18 cellular contexts compared by ENCODE assay signal in the genomic region with DNA sequence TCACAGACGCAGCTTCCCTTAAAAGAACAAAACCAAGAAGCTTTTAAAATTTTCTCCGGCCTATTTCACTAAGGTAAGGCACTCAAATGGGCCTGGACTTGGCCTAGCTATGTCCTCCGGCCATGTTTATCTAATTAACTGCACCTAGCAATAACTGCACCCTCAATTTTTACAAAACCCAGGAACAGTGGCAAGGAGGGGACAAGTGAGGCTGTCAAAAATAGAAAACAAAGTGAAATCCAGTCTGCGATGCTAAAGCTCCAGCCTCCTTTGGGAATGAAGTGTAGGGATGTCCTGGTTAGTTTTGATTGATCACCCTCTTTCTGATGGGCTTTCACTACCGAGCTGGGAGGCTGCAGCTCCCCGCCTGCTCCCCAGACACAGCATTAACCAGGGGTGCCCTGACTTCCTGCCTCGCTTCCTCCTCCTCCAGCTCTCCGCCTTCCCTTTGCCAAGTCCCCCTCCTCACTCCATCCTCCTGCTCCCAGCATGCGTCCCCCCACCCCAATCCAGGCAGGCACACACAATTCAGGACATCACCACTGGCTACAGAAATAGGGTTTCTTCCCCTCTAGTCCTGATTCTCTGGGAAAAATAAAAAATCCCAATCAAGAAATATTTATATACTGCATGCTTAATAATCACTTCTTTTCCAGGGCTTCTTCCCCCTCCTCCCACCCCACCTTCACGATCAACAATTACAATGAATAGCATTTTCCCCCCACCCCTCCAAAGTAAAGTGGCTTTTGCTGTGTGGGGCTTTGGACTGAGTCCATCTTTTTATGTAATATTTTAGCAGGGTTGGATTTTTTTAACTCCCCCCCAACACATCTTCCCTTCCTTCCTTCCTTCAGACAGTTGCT. TPM values are rescaled to one million over a fixed set of nuclear protein-coding genes. Genes with fewer than 3 reads are reported as not detected.
DNase-seq lines count a peak whose midpoint lies in the region; ATAC-seq, FAIRE-seq and TF ChIP-seq lines count a peak whose summit lies in the region.
"Had no signal": no experiment of that assay in that cellular context is flagged by ENCODE, and none has a peak within 500 bp of the region (broad histone marks: within the 10 kb centered on the region; RNA-seq: fewer than 3 reads in every experiment).

No MANE protein-coding gene starts in this region.

- H3K23me2 ChIP-seq in H1 (ENCODE audit: low read depth, low read length) = peaks cover 9% of the 10 kb centered on the region; the same call in 1 of the 2 replicates

- H3K27ac Mint-ChIP-seq in neural crest cell (ENCODE audit: unreplicated experiment) = peak overlapping the region; percentile 71
- H3K27ac Mint-ChIP-seq: activated naive CD4-positive, alpha-beta T cell treated with anti-CD3 and anti-CD28 coated beads, Interleukin-2, amount 50 U/mL, for 24 hours; HFFc6 had no signal

- intact Hi-C loops in left ventricle myocardium superior (cut with micrococcal nuclease) = no loop called here

- no peak overlapping the region for H3K9ac ChIP-seq in HUES64 (ENCODE audit: low read depth, low read length)
- H3K9ac ChIP-seq in H1 (replicated peaks in 1 of 4; ENCODE audit: extremely low read depth in 1 of 4, low read depth in 3 of 4, low read length in 3 of 4) = no peak overlapping the region
- H3K9ac ChIP-seq: BLaER1 treated with 17β-estradiol and CSF1 and Interleukin-3, amounts not matched to agents 10 nM and 100 nM had no signal

- H2BK12ac ChIP-seq in H1 (ENCODE audit: low read depth, low read length) = no peak overlapping the region

- POLR2A ChIA-PET in H1 (lab: Charles Lee; ENCODE audit: partially characterized antibody) = interaction anchor here (0.6 to 2.4 kb wide), 3 partner anchors 10 to 280 kb away, joined by 3 to 12 read pairs (median 3); no protein-coding TSS in a partner anchor

- no peak for FAIRE-seq in H1 (lab: Jason Lieb, UNC)
- FAIRE-seq: endometrium had no signal

- H3K4me1 ChIP-seq in HUES64 (ENCODE audit: insufficient read depth, low read length) (peaks cover 60% of the 10 kb centered on the region), H1 (replicated peaks in 1 of 4; ENCODE audit: control insufficient read depth in 3 of 4, insufficient read depth in 4 of 4, low read length in 3 of 4) (peaks cover 16 to 43% (median 22%) of the 10 kb centered on the region in 4 experiments)

- peak overlapping the region; percentile 30 for H3K4me3 ChIP-seq in HUES64 (ENCODE audit: low read length)
- H3K4me3 ChIP-seq in H1 (ENCODE audit: extremely low read depth in 1 of 4, insufficient read depth in 2 of 4, low read depth in 3 of 4, low read length in 4 of 4) = peak overlapping the region in 1 of 4 experiments; percentile 78; a peak in 3 of 8 replicates
- H3K4me3 ChIP-seq: BLaER1 treated with 17β-estradiol and CSF1 and Interleukin-3, amounts not matched to agents 10 nM and 100 nM had no signal

- H3K56ac ChIP-seq in H1 (replicated peaks; ENCODE audit: insufficient read length, low read depth, low read length) = no peak overlapping the region

- no peak overlapping the region; the same call in 1 of the 2 replicates for H2BK15ac ChIP-seq in H1 (ENCODE audit: low read length)

- no peak overlapping the region for H3K18ac ChIP-seq in H1 (ENCODE audit: extremely low read depth, low read length)

- no peak for ATAC-seq in left ventricle myocardium superior
- ATAC-seq: T-cell had no signal

- H3K27ac ChIP-seq in HUES64 (ENCODE audit: low read depth, low read length) (no peak overlapping the region), H1 (ENCODE audit: low read depth, low read length) (no peak overlapping the region)
- H3K27ac ChIP-seq: BLaER1 treated with 17β-estradiol and CSF1 and Interleukin-3, amounts not matched to agents 10 nM and 100 nM; spleen had no signal

- H2AFZ ChIP-seq in H1 (ENCODE audit: low read length) = no peak overlapping the region

- no peak overlapping the region for H3K23ac ChIP-seq in H1 (ENCODE audit: insufficient read length)

- DNase-seq in GM13977 (ENCODE audit: low spot score) = peak; percentile 12
- DNase-seq in H1 (ENCODE audit: low read depth in 1 of 2, low spot score in 2 of 2) = peak in 1 of 2 experiments; percentile 64
- DNase-seq in neural crest cell (ENCODE audit: low read depth, low spot score) = no peak
- no peak for DNase-seq in NAMALWA (ENCODE audit: low spot score)
- DNase-seq in left ventricle myocardium superior = no peak
- no peak for DNase-seq in epidermal melanocyte (ENCODE audit: insufficient read length, low spot score)
- no peak for DNase-seq in GDM1 (lab: John Stamatoyannopoulos, UW)
- DNase-seq: foreskin melanocyte, Karpas-422, midbrain, spleen, T-cell had no signal

- no peak for TF ChIP-seq EP300 in H1 (IDR thresholded peaks at IDR 0.05; ENCODE audit: borderline replicate concordance in 1 of 2, low read depth in 2 of 2, low read length in 2 of 2)

- peaks cover 8% of the 10 kb centered on the region for H3K36me3 Mint-ChIP-seq in neural crest cell (ENCODE audit: low read depth)
- H3K36me3 Mint-ChIP-seq: T-cell had no signal

- peak overlapping the region; percentile 99 for H3K4me3 Mint-ChIP-seq in neural crest cell
- H3K4me3 Mint-ChIP-seq: activated naive CD4-positive, alpha-beta T cell treated with anti-CD3 and anti-CD28 coated beads, Interleukin-2, amount 50 U/mL, for 24 hours; HFFc6 had no signal

- no peaks in the 10 kb centered on the region for H3K79me2 ChIP-seq in H1 (ENCODE audit: control insufficient read depth in 1 of 2, insufficient read depth in 2 of 2, low read length in 2 of 2)

- no peak overlapping the region for H2BK120ac ChIP-seq in H1 (replicated peaks; ENCODE audit: low read depth, low read length)

- no peak overlapping the region for H3K14ac ChIP-seq in H1 (ENCODE audit: insufficient read length)

- TF ChIP-seq CTCF in GM13977 (IDR thresholded peaks at IDR 0.05; ENCODE audit: extremely low read depth, insufficient read depth, missing control alignments) (no peak), H1 (IDR thresholded peaks at IDR 0.05; ENCODE audit: control extremely low read depth in 1 of 3, insufficient read depth in 1 of 3, low read depth in 1 of 3, low read length in 3 of 3) (no peak), neural crest cell (conservative IDR thresholded peaks at IDR 0.05) (no peak)

- H3K9me3 ChIP-seq in HUES64 (ENCODE audit: insufficient read depth, low read depth, low read length) (no peaks in the 10 kb centered on the region), H1 (ENCODE audit: insufficient read depth in 2 of 2, low read depth in 1 of 2, low read length in 1 of 2) (no peaks in the 10 kb centered on the region)
- H3K9me3 ChIP-seq: spleen had no signal

- peak overlapping the region; percentile 59 to 92 for H3K4me2 ChIP-seq in H1 (ENCODE audit: insufficient read depth in 1 of 2, low read depth in 2 of 2, low read length in 2 of 2)

- H3K27me3 ChIP-seq in HUES64 (ENCODE audit: insufficient read depth, low read length) (peaks cover 92% of the 10 kb centered on the region), H1 (replicated peaks in 1 of 4; ENCODE audit: control insufficient read depth in 3 of 4, extremely low read depth in 1 of 4, insufficient read depth in 3 of 4, low read length in 3 of 4) (peaks cover 58 to 88% (median 72%) of the 10 kb centered on the region in 4 experiments)

- no peak overlapping the region for H4K5ac ChIP-seq in H1 (ENCODE audit: insufficient read length, low read depth, low read length)

- no peak for TF ChIP-seq RAD21 in H1 (IDR thresholded peaks at IDR 0.05 in 1 of 2, conservative IDR thresholded peaks at IDR 0.05 in 1 of 2; ENCODE audit: low read depth in 2 of 2, low read length in 2 of 2)

- no peak overlapping the region for H4K91ac ChIP-seq in H1 (replicated peaks; ENCODE audit: insufficient read length, low read length)

- no peak overlapping the region for H2BK5ac ChIP-seq in H1 (ENCODE audit: low read depth, low read length)

- peak overlapping the region; percentile 75; the same call in 1 of the 2 replicates for H2BK20ac ChIP-seq in H1 (ENCODE audit: low read length)

- TF ChIP-seq POLR2A in H1 (IDR thresholded peaks at IDR 0.05; ENCODE audit: control extremely low read depth in 1 of 2, low read depth in 2 of 2, low read length in 2 of 2) = no peak

- CTCF ChIA-PET in H1 (lab: Charles Lee; ENCODE audit: partially characterized antibody) = interaction anchor here (0.7 to 5.0 kb wide), 32 partner anchors 10 to 1874 kb away, joined by 3 to 60 read pairs (median 4); no protein-coding TSS in a partner anchor

- H4K8ac ChIP-seq in H1 (ENCODE audit: extremely low read depth, insufficient read depth, low read length) = no peak overlapping the region

- no peak overlapping the region for H3K4ac ChIP-seq in H1 (replicated peaks; ENCODE audit: insufficient read length, low read depth, low read length)

- H3K79me1 ChIP-seq in H1 (ENCODE audit: low read depth, low read length) = no peaks in the 10 kb centered on the region

- in situ Hi-C loops in GM13977 (cut with MboI; ENCODE audit: low pct_unique_long_range_greater_than_20kb, low sequenced_read_pairs, unreplicated experiment) = loop anchor here (25.0 kb wide), 1 partner anchor 1688 kb away; no protein-coding TSS in a partner anchor

- peaks cover 0 to 1% of the 10 kb centered on the region in 2 experiments for H4K20me1 ChIP-seq in H1 (replicated peaks in 1 of 2; ENCODE audit: control insufficient read depth in 1 of 2, insufficient read depth in 2 of 2, low read length in 2 of 2)

- no peaks in the 10 kb centered on the region for H3K9me3 Mint-ChIP-seq in neural crest cell
- H3K9me3 Mint-ChIP-seq: activated naive CD4-positive, alpha-beta T cell treated with anti-CD3 and anti-CD28 coated beads, Interleukin-2, amount 50 U/mL, for 24 hours; T-cell had no signal

- peaks cover 76% of the 10 kb centered on the region for H3K4me1 Mint-ChIP-seq in neural crest cell

- no peaks in the 10 kb centered on the region for H3K36me3 ChIP-seq in HUES64 (ENCODE audit: insufficient read depth, low read length)
- H3K36me3 ChIP-seq in H1 (ENCODE audit: control insufficient read depth in 2 of 4, insufficient read depth in 4 of 4, low read length in 3 of 4) = no peaks in the 10 kb centered on the region; a peak in 1 of 8 replicates
- H3K36me3 ChIP-seq: BLaER1 treated with 17β-estradiol and CSF1 and Interleukin-3, amounts not matched to agents 10 nM and 100 nM; spleen had no signal

- H2AK5ac ChIP-seq in H1 (ENCODE audit: low read depth, low read length) = no peak overlapping the region

- peaks cover 92% of the 10 kb centered on the region for H3K27me3 Mint-ChIP-seq in neural crest cell (ENCODE audit: low read depth)

- under 1% methylated on average over 10 of the region's 10 CpGs for WGBS in HUES64
- WGBS in H1 (ENCODE audit: extremely low coverage in 1 of 2, insufficient coverage in 1 of 2, insufficient read length in 1 of 2, insufficient replicate concordance in 2 of 2, low coverage in 1 of 2, low lambda C conversion rate in 2 of 2, missing lambda C conversion rate in 1 of 2), 2 experiments = 6% methylated on average over 10 of the region's 10 CpGs; no CpG with 5 or more reads in 1 of the 2 experiments

RNA-seq across cellular contexts. Expression of a gene that starts 3.4 kb away (rescaled TPM):
- 2.5 TPM for polyA plus RNA-seq in HUES64 (2013, experiment 1 of 2)
- 7.8 TPM for polyA plus RNA-seq in HUES64 (2013, experiment 2 of 2)
- 0.09 and 0.10 TPM in 2 replicates for total RNA-seq in H1 (2021; fragmentation: NEBNext Ultra II Directional; extraction: Animal tissue kit (Norgen Biotek cat#: 25700))
- polyA plus RNA-seq in H1 (2011; rRNA removed) = 0.02 TPM in 1 of 2 replicates, not detected in the other
- polyA plus RNA-seq in H1 (2011; cell fraction: cytosol; rRNA removed) = not detected
- polyA plus RNA-seq in H1 (2011; cell fraction: nucleus; rRNA removed) = 0.03 TPM
- polyA plus RNA-seq in H1 (2012, experiment 1 of 2) = 0.05 TPM in 2 of 4 replicates, not detected in the others
- not detected for polyA plus RNA-seq in H1 (2012, experiment 2 of 2)
- polyA plus RNA-seq in H1 (2013, experiment 1 of 2) = 0.10 TPM
- polyA plus RNA-seq in H1 (2013, experiment 2 of 2) = 0.04 TPM
- polyA minus RNA-seq in H1 (2011; rRNA and poly(A)+ RNA removed) = not detected in 2 replicates
- polyA minus RNA-seq in H1 (2011; cell fraction: cytosol; rRNA and poly(A)+ RNA removed) = not detected
- not detected for polyA minus RNA-seq in H1 (2011; cell fraction: nucleus; rRNA and poly(A)+ RNA removed)
- total RNA-seq in neural crest cell = 26.7 and 27.1 TPM in 2 replicates
- not detected for total RNA-seq in left ventricle myocardium superior
- total RNA-seq: HFFc6, RPMI7951, spleen, T-cell had no signal
- polyA plus RNA-seq: spleen had no signal

Comparison
In these comparisons a context has a peak if more than half of its experiments do, and no peak if none do; other contexts are left out.
1. RNA of a gene that starts 3.4 kb away (total RNA-seq): 26.7 to 27.1 TPM in neural crest cell; 0.09 to 0.10 TPM in H1 and not detected in left ventricle myocardium superior (single experiment); every median in the first group is over 10 times any median in the second.